ENCODE assay signal across 8 cellular contexts in the genomic region with DNA sequence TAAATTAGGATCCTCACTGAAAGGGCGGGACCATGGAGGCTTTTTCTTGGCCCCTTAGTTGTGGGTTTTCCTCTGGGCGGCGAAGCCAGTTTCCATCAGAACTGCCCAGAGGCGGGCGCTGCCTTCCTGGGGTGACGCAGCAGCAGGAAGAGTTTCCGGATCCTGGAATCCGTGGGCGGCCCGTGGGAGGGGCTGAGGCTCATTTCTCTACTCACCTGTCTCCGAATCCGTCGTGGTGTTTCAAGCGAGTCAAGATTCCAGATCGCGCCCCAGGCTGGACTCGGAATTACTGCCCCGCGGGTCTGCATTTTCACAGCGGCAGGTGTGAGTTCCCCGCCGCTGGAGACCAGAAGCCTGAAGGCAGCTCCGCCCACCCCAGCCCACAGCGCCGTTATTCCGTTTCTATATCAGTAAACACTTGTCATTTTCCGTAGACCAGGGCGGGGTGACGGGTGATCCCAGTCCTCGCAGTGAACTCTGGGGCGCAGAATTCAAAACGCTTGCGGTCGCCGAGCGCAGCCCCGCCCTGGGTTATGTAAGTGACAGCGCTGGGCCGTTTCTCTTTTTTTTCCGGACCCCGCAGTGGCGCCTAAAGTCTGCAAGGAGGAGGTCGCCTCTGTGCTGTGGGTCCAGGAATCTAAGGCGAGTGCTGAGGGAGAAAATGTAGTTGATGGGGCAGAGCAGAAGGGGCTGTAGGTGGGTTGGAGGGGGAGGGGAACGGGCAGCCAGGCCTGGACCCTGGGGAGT. TPM values are rescaled to one million over a fixed set of nuclear protein-coding genes. Genes with fewer than 3 reads are reported as not detected.
DNase-seq lines count a peak whose midpoint lies in the region; ATAC-seq and TF ChIP-seq lines count a peak whose summit lies in the region.

No MANE protein-coding gene starts in this region.

- POLR2A ChIA-PET in PC-9 (lab: Charles Lee; ENCODE audit: unreplicated experiment), result interaction anchor here (0.6 kb wide), 2 partner anchors 265 to 985 kb away, joined by 4 to 8 read pairs; no protein-coding TSS in a partner anchor

- peak overlapping the region; percentile 85 for H3K4me3 Mint-ChIP-seq in activated T-cell treated with anti-CD3 and anti-CD28 coated beads, Interleukin-2, amount 50 U/mL, for 24 hours

- DNase-seq in DMS 273 (lab: John Stamatoyannopoulos, UW; ENCODE audit: unreplicated experiment) (peak; percentile 90), PC-9 (peak; percentile 82 to 88), esophagus muscularis mucosa (ENCODE audit: extremely low spot score) (peak; percentile 98), myocyte (ENCODE audit: low read depth) (peak; percentile 89)
- DNase-seq in activated T-cell treated with anti-CD3 and anti-CD28 coated beads, Interleukin-2, amount 50 U/mL, for 24 hours, result peak; percentile 91
- DNase-seq in stimulated activated CD8-positive, alpha-beta memory T cell treated with anti-CD3 and anti-CD28 coated beads, Interleukin-7, amount 100 ng/mL, for 4 hours (ENCODE audit: low read depth in 2 of 2), result peak; percentile 90 to 95

- peaks cover 15% of the 10 kb centered on the region; the same call in 1 of the 2 replicates for H3K79me2 ChIP-seq in PC-9 (ENCODE audit: low read depth)

- H3K27me3 ChIP-seq in PC-9 (ENCODE audit: insufficient read depth, low read depth), result no peaks in the 10 kb centered on the region
- H3K27me3 ChIP-seq in esophagus muscularis mucosa, result no peaks in the 10 kb centered on the region

- TF ChIP-seq EP300 in Ishikawa (IDR thresholded peaks at IDR 0.05; ENCODE audit: borderline replicate concordance) (no peak), esophagus muscularis mucosa (IDR thresholded peaks at IDR 0.05) (no peak)

- CTCF ChIA-PET in PC-9 (lab: Charles Lee), result interaction anchor here (0.6 to 0.8 kb wide), 3 partner anchors 169 to 1774 kb away, joined by 4 to 6 read pairs (median 5); no protein-coding TSS in a partner anchor

- H4K20me1 ChIP-seq in PC-9 (ENCODE audit: insufficient read depth), result no peaks in the 10 kb centered on the region

- peaks cover 61% of the 10 kb centered on the region for H3K4me1 Mint-ChIP-seq in activated T-cell treated with anti-CD3 and anti-CD28 coated beads, Interleukin-2, amount 50 U/mL, for 24 hours (ENCODE audit: low read depth)

- peak overlapping the region; percentile 97 for H3K27ac Mint-ChIP-seq in activated T-cell treated with anti-CD3 and anti-CD28 coated beads, Interleukin-2, amount 50 U/mL, for 24 hours

- no peak for TF ChIP-seq RAD21 in Ishikawa (IDR thresholded peaks at IDR 0.05; ENCODE audit: low read depth)

- ATAC-seq in GM21576 (IDR thresholded peaks at IDR 0.05; ENCODE audit: unreplicated experiment), result peak; percentile 71

- H3K36me3 ChIP-seq in PC-9 (ENCODE audit: low read depth) (no peaks in the 10 kb centered on the region), esophagus muscularis mucosa (peaks cover 0 to 11% (median 0%) of the 10 kb centered on the region in 4 donors)

- peaks cover 16% of the 10 kb centered on the region for H3K36me3 Mint-ChIP-seq in activated T-cell treated with anti-CD3 and anti-CD28 coated beads, Interleukin-2, amount 50 U/mL, for 24 hours (ENCODE audit: low read depth)

- no peaks in the 10 kb centered on the region for H3K27me3 Mint-ChIP-seq in activated T-cell treated with anti-CD3 and anti-CD28 coated beads, Interleukin-2, amount 50 U/mL, for 24 hours

- H3K27ac ChIP-seq in PC-9 (peak overlapping the region; percentile 79), esophagus muscularis mucosa (replicated peaks in 1 of 4) (peak overlapping the region; percentile 92 to 97 (median 93))

- H3F3A ChIP-seq in PC-9 (ENCODE audit: insufficient read depth, low read depth), result peaks cover 31% of the 10 kb centered on the region

- peak; percentile 88 for TF ChIP-seq POLR2A in esophagus muscularis mucosa (IDR thresholded peaks at IDR 0.05; ENCODE audit: low read depth)

- H2AFZ ChIP-seq in PC-9, result peak overlapping the region; percentile 91

- H3K9me3 ChIP-seq in PC-9 (ENCODE audit: insufficient read depth, low read depth) (no peaks in the 10 kb centered on the region), esophagus muscularis mucosa (peaks cover 0 to 5% (median 0%) of the 10 kb centered on the region in 4 donors)

- intact Hi-C loops in PC-9 (cut with micrococcal nuclease; ENCODE audit: unreplicated experiment), result loop anchor here (1.0 to 5.0 kb wide), 3 partner anchors 170 to 243 kb away; no protein-coding TSS in a partner anchor
- intact Hi-C loops in esophagus muscularis mucosa (cut with DNase I), result loop anchor here (2.0 to 5.0 kb wide), 2 partner anchors 75 to 169 kb away; a partner anchor contains a TSS

- TF ChIP-seq CTCF in PC-9 (conservative IDR thresholded peaks at IDR 0.05) (no peak), esophagus muscularis mucosa (IDR thresholded peaks at IDR 0.05) (peak in 1 of 3 experiments; percentile 4)

- no peaks in the 10 kb centered on the region for H3K9me2 ChIP-seq in PC-9 (ENCODE audit: insufficient read depth)

- H3K4me3 ChIP-seq in PC-9 (peak overlapping the region; percentile 54), esophagus muscularis mucosa (peak overlapping the region; percentile 66 to 85 (median 70))

- H3K4me1 ChIP-seq in PC-9 (replicated peaks; ENCODE audit: insufficient read depth), result peaks cover 19% of the 10 kb centered on the region
- H3K4me1 ChIP-seq in esophagus muscularis mucosa, result peaks cover 18 to 48% (median 37%) of the 10 kb centered on the region in 4 donors

- WGBS in esophagus muscularis mucosa, result 3% methylated on average over 10 of the region's 45 CpGs

- H3K9me3 Mint-ChIP-seq in activated T-cell treated with anti-CD3 and anti-CD28 coated beads, Interleukin-2, amount 50 U/mL, for 24 hours, result peaks cover 5% of the 10 kb centered on the region

- H3K4me2 ChIP-seq in PC-9, result peak overlapping the region; percentile 80

- BruUV-seq in PC-9 (replicated peaks; lab: Mats Ljungman, UMichigan), result no TSS peak

TF ChIP-seq in Ishikawa, 13 proteins besides CTCF, POLR2A, EP300 and RAD21 (continues in another document):
- peak; percentile 39; the same call in 1 of the 2 replicates for TF ChIP-seq CEBPB (IDR thresholded peaks at IDR 0.05)
- TF ChIP-seq YY1 (IDR thresholded peaks at IDR 0.05; ENCODE audit: low read depth), result no peak; the same call in 1 of the 2 replicates
- TF ChIP-seq, protein P1, sequence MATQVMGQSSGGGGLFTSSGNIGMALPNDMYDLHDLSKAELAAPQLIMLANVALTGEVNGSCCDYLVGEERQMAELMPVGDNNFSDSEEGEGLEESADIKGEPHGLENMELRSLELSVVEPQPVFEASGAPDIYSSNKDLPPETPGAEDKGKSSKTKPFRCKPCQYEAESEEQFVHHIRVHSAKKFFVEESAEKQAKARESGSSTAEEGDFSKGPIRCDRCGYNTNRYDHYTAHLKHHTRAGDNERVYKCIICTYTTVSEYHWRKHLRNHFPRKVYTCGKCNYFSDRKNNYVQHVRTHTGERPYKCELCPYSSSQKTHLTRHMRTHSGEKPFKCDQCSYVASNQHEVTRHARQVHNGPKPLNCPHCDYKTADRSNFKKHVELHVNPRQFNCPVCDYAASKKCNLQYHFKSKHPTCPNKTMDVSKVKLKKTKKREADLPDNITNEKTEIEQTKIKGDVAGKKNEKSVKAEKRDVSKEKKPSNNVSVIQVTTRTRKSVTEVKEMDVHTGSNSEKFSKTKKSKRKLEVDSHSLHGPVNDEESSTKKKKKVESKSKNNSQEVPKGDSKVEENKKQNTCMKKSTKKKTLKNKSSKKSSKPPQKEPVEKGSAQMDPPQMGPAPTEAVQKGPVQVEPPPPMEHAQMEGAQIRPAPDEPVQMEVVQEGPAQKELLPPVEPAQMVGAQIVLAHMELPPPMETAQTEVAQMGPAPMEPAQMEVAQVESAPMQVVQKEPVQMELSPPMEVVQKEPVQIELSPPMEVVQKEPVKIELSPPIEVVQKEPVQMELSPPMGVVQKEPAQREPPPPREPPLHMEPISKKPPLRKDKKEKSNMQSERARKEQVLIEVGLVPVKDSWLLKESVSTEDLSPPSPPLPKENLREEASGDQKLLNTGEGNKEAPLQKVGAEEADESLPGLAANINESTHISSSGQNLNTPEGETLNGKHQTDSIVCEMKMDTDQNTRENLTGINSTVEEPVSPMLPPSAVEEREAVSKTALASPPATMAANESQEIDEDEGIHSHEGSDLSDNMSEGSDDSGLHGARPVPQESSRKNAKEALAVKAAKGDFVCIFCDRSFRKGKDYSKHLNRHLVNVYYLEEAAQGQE (IDR thresholded peaks at IDR 0.05; ENCODE audit: low read depth), result no peak
- TF ChIP-seq TCF12 (IDR thresholded peaks at IDR 0.05; ENCODE audit: low read depth), result peak; percentile 33; the same call in 1 of the 2 replicates
- no peak for TF ChIP-seq NFIC (IDR thresholded peaks at IDR 0.05)
- TF ChIP-seq FOXM1 (IDR thresholded peaks at IDR 0.05; ENCODE audit: borderline replicate concordance, low read depth), result peak; percentile 47; the same call in 1 of the 2 replicates
- 0 out of 2 replicates have a peak, but pooled peaks have one; percentile 22 for TF ChIP-seq TEAD4 (IDR thresholded peaks at IDR 0.05)
- TF ChIP-seq, protein P2, sequence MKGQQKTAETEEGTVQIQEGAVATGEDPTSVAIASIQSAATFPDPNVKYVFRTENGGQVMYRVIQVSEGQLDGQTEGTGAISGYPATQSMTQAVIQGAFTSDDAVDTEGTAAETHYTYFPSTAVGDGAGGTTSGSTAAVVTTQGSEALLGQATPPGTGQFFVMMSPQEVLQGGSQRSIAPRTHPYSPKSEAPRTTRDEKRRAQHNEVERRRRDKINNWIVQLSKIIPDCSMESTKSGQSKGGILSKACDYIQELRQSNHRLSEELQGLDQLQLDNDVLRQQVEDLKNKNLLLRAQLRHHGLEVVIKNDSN (IDR thresholded peaks at IDR 0.05), result no peak
- peak; percentile 54; the same call in 1 of the 2 replicates for TF ChIP-seq TAF1 (IDR thresholded peaks at IDR 0.05; ENCODE audit: low read depth)
- TF ChIP-seq ZBTB7A (IDR thresholded peaks at IDR 0.05; ENCODE audit: low read depth), result 0 out of 2 replicates have a peak, but pooled peaks have one; percentile 45
- 0 out of 2 replicates have a peak, but pooled peaks have one; percentile 24 for TF ChIP-seq CREB1 (IDR thresholded peaks at IDR 0.05; ENCODE audit: low read depth)
- TF ChIP-seq, protein P3, sequence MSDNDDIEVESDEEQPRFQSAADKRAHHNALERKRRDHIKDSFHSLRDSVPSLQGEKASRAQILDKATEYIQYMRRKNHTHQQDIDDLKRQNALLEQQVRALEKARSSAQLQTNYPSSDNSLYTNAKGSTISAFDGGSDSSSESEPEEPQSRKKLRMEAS (IDR thresholded peaks at IDR 0.05), result peak; percentile 18; the same call in 1 of the 2 replicates

RNA-seq across cellular contexts. Expression of a gene that starts 27.2 kb away (rescaled TPM):
- 1.1 and 1.4 TPM in 2 replicates for total RNA-seq in PC-9 (2021)
- total RNA-seq in esophagus muscularis mucosa, result 1 to 10 TPM in 1 of 4 donors, not detected in 3; 1.3 TPM
- total RNA-seq in myocyte, result 1.4 and 2.5 TPM in 2 replicates
- polyA plus RNA-seq in myocyte (2012), result 2.1 TPM

RNA-seq across cellular contexts. Expression of a gene that starts 39.3 kb away (rescaled TPM):
- total RNA-seq in PC-9 (2021) (19.0 and 26.0 TPM in 2 replicates), esophagus muscularis mucosa (1 to 10 TPM; 2.3 to 6.7 (median 5.8) TPM), myocyte (2.8 and 4.0 TPM in 2 replicates)
- polyA plus RNA-seq in myocyte (2012), result 2.4 TPM

RNA-seq across cellular contexts. Expression of a gene that starts 40.1 kb away (rescaled TPM):
- total RNA-seq in PC-9 (2021), result 60.6 and 69.0 TPM in 2 replicates
- 10 to 100 TPM in 2 of 4 donors, 1 to 10 TPM in 2; 5.8 to 11.6 (median 9.4) TPM for total RNA-seq in esophagus muscularis mucosa
- total RNA-seq in myocyte, result 11.9 and 19.8 TPM in 2 replicates
- 21.0 TPM for polyA plus RNA-seq in myocyte (2012)

RNA-seq across cellular contexts. Expression of a gene that starts 58.9 kb away (rescaled TPM):
- total RNA-seq in PC-9 (2021) (not detected in 2 replicates), esophagus muscularis mucosa (not detected), myocyte (not detected in 2 replicates)
- not detected for polyA plus RNA-seq in myocyte (2012)

Comparison
In these comparisons a context has a peak if more than half of its experiments do, and no peak if none do; other contexts are left out.
1. Peak in every context shown above with its lines: DNase-seq, ATAC-seq, H3K4me3 ChIP-seq and H3K27ac ChIP-seq.